25 cellular contexts compared by ENCODE assay signal in the genomic region with DNA sequence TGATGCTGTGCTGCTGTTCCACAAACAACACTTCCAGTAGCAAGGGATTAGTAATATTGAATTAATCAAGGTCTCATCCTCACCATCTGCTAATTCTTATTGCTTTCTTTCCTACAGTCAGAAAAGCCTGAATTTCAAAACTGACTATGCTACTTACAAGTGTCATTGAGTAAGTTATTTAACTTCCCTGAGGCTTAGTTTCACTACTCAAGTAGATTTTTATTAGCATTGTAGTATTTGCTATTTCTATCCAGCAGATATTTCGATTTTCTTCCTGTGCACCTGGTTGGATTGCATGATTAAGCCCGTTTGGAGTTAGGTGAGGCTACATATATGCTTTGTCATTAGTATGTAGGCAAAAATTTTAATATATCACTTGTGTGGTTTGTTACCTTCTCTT.
"Had no signal": no experiment of that assay in that cellular context is flagged by ENCODE, and none has a peak within 500 bp of the region (broad histone marks: within the 10 kb centered on the region; RNA-seq: fewer than 3 reads in every experiment).

No MANE protein-coding gene starts in this region.

- DNase-seq: natural killer cell; occipital lobe; ovary; posterior cingulate gyrus; psoas muscle; right cardiac atrium; right lobe of liver; sigmoid colon; small intestine; stimulated activated CD4-positive, alpha-beta T cell treated with anti-CD3 and anti-CD28 coated beads, Interleukin-15, amount 100 ng/mL, for 24 hours; stimulated activated CD4-positive, alpha-beta T cell treated with anti-CD3 and anti-CD28 coated beads, Interleukin-2, amount 100 ng/mL, for 24 hours; stimulated activated CD4-positive, alpha-beta T cell treated with anti-CD3 and anti-CD28 coated beads, Interleukin-2, amount 100 ng/mL, for 48 hours; stimulated activated CD4-positive, alpha-beta T cell treated with anti-CD3 and anti-CD28 coated beads, Interleukin-4, amount 100 ng/mL, for 24 hours; stimulated activated naive B cell treated with anti-CD40 and anti-IgM and Interleukin-4, amounts not matched to agents 10 μg/mL and 1 μg/mL and 100 μg/mL, for 72 hours; stimulated activated naive CD4-positive, alpha-beta T cell treated with Interleukin-2 at 50 U/mL for 16 hours; stomach; thyroid gland; trophoblast cell; upper lobe of left lung had no signal

- H3K9me3 ChIP-seq: ovary, psoas muscle, right lobe of liver, sigmoid colon, thoracic aorta, thyroid gland, tibial nerve, upper lobe of left lung, vagina had no signal

- ATAC-seq: natural killer cell; psoas muscle; right cardiac atrium; right lobe of liver; stimulated activated effector memory CD8-positive, alpha-beta T cell treated with anti-CD3 and anti-CD28 coated beads, Interleukin-12 subunit alpha, Interleukin-12 subunit beta, amount 100 ng/mL, for 72 hours; stimulated activated naive B cell treated with anti-CD40 and anti-IgM and Interleukin-4, amounts not matched to agents 10 μg/mL and 1 μg/mL and 100 μg/mL, for 72 hours had no signal

- H3K4me3 ChIP-seq: neural progenitor cell, ovary, psoas muscle, right lobe of liver, sigmoid colon, stomach, thoracic aorta, thyroid gland, tibial nerve, upper lobe of left lung, vagina had no signal

- H3K27ac ChIP-seq: neural progenitor cell, ovary, parathyroid adenoma, psoas muscle, right lobe of liver, sigmoid colon, stomach, thoracic aorta, thyroid gland, tibial nerve, vagina had no signal

- H3K4me1 ChIP-seq: parathyroid adenoma, psoas muscle, right lobe of liver, sigmoid colon, stomach, thyroid gland, tibial nerve, upper lobe of left lung, vagina had no signal

- H3K27me3 ChIP-seq: neural progenitor cell, ovary, right lobe of liver, sigmoid colon, stomach, thyroid gland, tibial nerve, upper lobe of left lung, vagina had no signal

- H3K36me3 ChIP-seq: neural progenitor cell, ovary, right lobe of liver, sigmoid colon, stomach, thoracic aorta, thyroid gland, tibial nerve, upper lobe of left lung, vagina had no signal
